In the genomic region with DNA sequence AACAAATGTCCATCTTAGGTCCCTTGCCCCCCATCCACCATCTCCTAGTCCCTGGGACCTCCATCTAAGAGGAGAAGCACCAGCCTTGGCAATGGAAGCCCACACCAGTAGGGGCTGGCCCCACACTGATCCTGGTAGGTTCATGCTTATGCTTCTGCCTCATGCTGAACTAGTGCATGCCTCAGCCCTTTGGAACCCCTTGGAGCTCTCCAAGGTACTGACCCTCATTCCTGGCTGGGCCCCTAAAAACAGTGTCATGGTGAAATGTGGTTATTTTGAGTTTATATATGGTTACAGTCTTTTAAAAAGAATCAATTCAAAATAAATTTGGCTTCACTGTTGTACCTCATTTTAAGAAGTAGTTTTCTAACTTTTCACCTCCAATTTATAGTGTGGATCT, we compare ENCODE assay signal across 8 cellular contexts.
A peak's percentile ranks its signal among the peaks of the same experiment; 100 is the strongest.
DNase-seq lines count a peak whose midpoint lies in the region; ATAC-seq and TF ChIP-seq lines count a peak whose summit lies in the region.

No MANE protein-coding gene starts in this region.

- no peak overlapping the region for H3K27ac ChIP-seq in vagina

- no peaks in the 10 kb centered on the region for H3K9me3 ChIP-seq in vagina

- H3K4me1 ChIP-seq in vagina: peaks cover 7% of the 10 kb centered on the region

- ATAC-seq in HG02973 (IDR thresholded peaks at IDR 0.05; ENCODE audit: unreplicated experiment): no peak
- ATAC-seq in GM21717 (IDR thresholded peaks at IDR 0.05; ENCODE audit: unreplicated experiment): no peak

- peak; percentile 38 for DNase-seq in AG10803 (ENCODE audit: low read depth)
- DNase-seq in HT1080 (ENCODE audit: low read depth): peak; percentile 25
- DNase-seq in activated CD4-positive, alpha-beta T cell treated with anti-CD3 and anti-CD28 coated beads, Interleukin-2, amount 50 U/mL, for 1 hour: peak; percentile 28
- DNase-seq in glomerular visceral epithelial cell (ENCODE audit: extremely low spot score): peak; percentile 40
- DNase-seq in NCI-H2196 (lab: John Stamatoyannopoulos, UW; ENCODE audit: unreplicated experiment): no peak
- DNase-seq in vagina (ENCODE audit: extremely low spot score in 2 of 2): no peak

- H3K36me3 ChIP-seq in vagina: no peaks in the 10 kb centered on the region

- no peak for TF ChIP-seq CTCF in AG10803 (conservative IDR thresholded peaks at IDR 0.05; ENCODE audit: low read length)
- TF ChIP-seq CTCF in vagina (IDR thresholded peaks at IDR 0.05): no peak

- no peak for TF ChIP-seq POLR2A in vagina (IDR thresholded peaks at IDR 0.05)

- H3K4me3 ChIP-seq in AG10803 (ENCODE audit: low read length): no peak overlapping the region
- H3K4me3 ChIP-seq in vagina: no peak overlapping the region

- H3K27me3 ChIP-seq in vagina: no peaks in the 10 kb centered on the region

- intact Hi-C loops in vagina (cut with DNase I): loop anchor here (5.0 kb wide), 1 partner anchor 47 kb away; no protein-coding TSS in a partner anchor

Comparison
In these comparisons a context has a peak if more than half of its experiments do, and no peak if none do; other contexts are left out.
1. DNase-seq: peak in AG10803 (single experiment), HT1080 (single experiment), activated CD4-positive, alpha-beta T cell treated with anti-CD3 and anti-CD28 coated beads, Interleukin-2, amount 50 U/mL, for 1 hour (single experiment) and glomerular visceral epithelial cell (single experiment); none in NCI-H2196 (single experiment) and vagina (0 of 2).